In genomic region chr12:100265732-100266131, GRCh38 we compare ENCODE assay signal across 1 cellular context.
A peak's percentile ranks its signal among the peaks of the same experiment; 100 is the strongest.
TF ChIP-seq lines count a peak whose summit lies in the region.

No MANE protein-coding gene starts in this region.

TF ChIP-seq in HEK293, 187 proteins besides CTCF, POLR2A, EP300 and RAD21 (continued from another document):
- TF ChIP-seq ZSCAN5A (tag by site-specific recombination; IDR thresholded peaks at IDR 0.05) (no peak), ZSCAN23 (tag by site-specific recombination; IDR thresholded peaks at IDR 0.05) (no peak), ZNF16 (tag by site-specific recombination; IDR thresholded peaks at IDR 0.05; ENCODE audit: low read depth) (no peak), ZSCAN4 (tag by site-specific recombination; IDR thresholded peaks at IDR 0.05) (no peak), ZNF19 (tag by site-specific recombination; IDR thresholded peaks at IDR 0.05; ENCODE audit: low read depth) (no peak), PRDM4 (tag by site-specific recombination; IDR thresholded peaks at IDR 0.05) (0 out of 2 replicates have a peak, but pooled peaks have one; percentile 20), ZNF2 (tag by site-specific recombination; IDR thresholded peaks at IDR 0.05) (no peak), ZNF670 (tag by site-specific recombination; IDR thresholded peaks at IDR 0.05; ENCODE audit: low read depth) (no peak), PBX3 (CRISPR knock-in tag; IDR thresholded peaks at IDR 0.05) (no peak)
